Comparison of ENCODE assay signal across 8 cellular contexts in genomic region chr12:57754411-57755193, GRCh38. TPM values are rescaled to one million over a fixed set of nuclear protein-coding genes. Genes with fewer than 3 reads are reported as not detected.
DNase-seq lines count a peak whose midpoint lies in the region; ATAC-seq and TF ChIP-seq lines count a peak whose summit lies in the region.

A gene with protein sequence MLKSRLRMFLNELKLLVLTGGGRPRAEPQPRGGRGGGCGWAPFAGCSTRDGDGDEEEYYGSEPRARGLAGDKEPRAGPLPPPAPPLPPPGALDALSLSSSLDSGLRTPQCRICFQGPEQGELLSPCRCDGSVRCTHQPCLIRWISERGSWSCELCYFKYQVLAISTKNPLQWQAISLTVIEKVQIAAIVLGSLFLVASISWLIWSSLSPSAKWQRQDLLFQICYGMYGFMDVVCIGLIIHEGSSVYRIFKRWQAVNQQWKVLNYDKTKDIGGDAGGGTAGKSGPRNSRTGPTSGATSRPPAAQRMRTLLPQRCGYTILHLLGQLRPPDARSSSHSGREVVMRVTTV (plus strand): TSS chr12:57755103. CDS start chr12:57755529, 426 bp downstream.

- H3K79me2 ChIP-seq in ACC112 (ENCODE audit: control insufficient read depth, insufficient read depth, low read length, unreplicated experiment), result peaks cover 21% of the 10 kb centered on the region

- no peaks in the 10 kb centered on the region for H3K9me3 Mint-ChIP-seq in naive B cell

- peak; percentile 77 for DNase-seq in NK-92 treated with Interleukin-12 subunit alpha and Interleukin-12 subunit beta, amount 100 ng/mL, for 24 hours (lab: John Stamatoyannopoulos, UW)
- peak; percentile 81 for DNase-seq in activated CD8-positive, alpha-beta memory T cell treated with anti-CD3 and anti-CD28 coated beads, Interleukin-2, amount 50 U/mL, for 4 hours
- DNase-seq in epithelial cell of prostate (ENCODE audit: low read depth, low spot score) (peak; percentile 39), naive B cell (peak; percentile 73)
- peak; percentile 85 for DNase-seq in stimulated activated naive CD8-positive, alpha-beta T cell treated with anti-CD3 and anti-CD28 coated beads, Interleukin-15, Interleukin-2, amounts not matched to agents 100 U/mL and 50 U/mL, for 24 hours

- peaks cover 56 to 79% (median 66%) of the 10 kb centered on the region in 3 donors for H3K4me1 Mint-ChIP-seq in naive B cell

- no peaks in the 10 kb centered on the region for H3K27me3 Mint-ChIP-seq in naive B cell

- H3K27ac ChIP-seq in ACC112 (ENCODE audit: low read depth, low read length) (no peak within 1 kb of the TSS), epithelial cell of prostate (peak within 1 kb of the TSS; percentile 52)

- peaks cover 13% of the 10 kb centered on the region for H3K4me1 ChIP-seq in ACC112 (ENCODE audit: control insufficient read depth, insufficient read depth, low read length, unreplicated experiment)

- peak; percentile 40 for TF ChIP-seq POLR2A in GM19193 (IDR thresholded peaks at IDR 0.05; ENCODE audit: extremely low read depth, insufficient read depth, insufficient read length)

- H3K36me3 Mint-ChIP-seq in naive B cell, result peaks cover 4 to 7% of the 10 kb centered on the region in 2 donors

- H3K27me3 ChIP-seq in ACC112 (ENCODE audit: insufficient read depth, low read length), result peaks cover 29% of the 10 kb centered on the region

- H3K4me3 Mint-ChIP-seq in naive B cell, result peak within 1 kb of the TSS; percentile 85 to 97 (median 94)

- H3K4me3 ChIP-seq in ACC112 (ENCODE audit: low read depth, low read length), result peak within 1 kb of the TSS; percentile 63

- H2AFZ ChIP-seq in ACC112 (ENCODE audit: low read length, unreplicated experiment), result peak within 1 kb of the TSS; percentile 9

- ATAC-seq in HG03558 (IDR thresholded peaks at IDR 0.05; ENCODE audit: extremely low read depth, unreplicated experiment) (peak; percentile 17), naive B cell (ENCODE audit: low read depth in 2 of 2) (peak; percentile 17 to 20)
- peak; percentile 50 for ATAC-seq in stimulated activated naive CD8-positive, alpha-beta T cell treated with anti-CD3 and anti-CD28 coated beads, Interleukin-15, Interleukin-2, amounts not matched to agents 100 U/mL and 50 U/mL, for 24 hours

- H3K36me3 ChIP-seq in ACC112 (ENCODE audit: insufficient read depth, low read length), result peaks cover 8% of the 10 kb centered on the region; the same call in 1 of the 2 replicates

- peak within 1 kb of the TSS; percentile 91 to 99 (median 97) for H3K27ac Mint-ChIP-seq in naive B cell

RNA-seq across cellular contexts. Expression of the gene that starts here (rescaled TPM):
- polyA plus RNA-seq in naive B cell (ENCODE audit: low read depth in 6 of 6), result 10 to 100 TPM; 10.9 to 21.0 (median 14.2) TPM
